In genomic region chr2:75998451-75998850, GRCh38 we compare ENCODE assay signal across 19 cellular contexts.
DNase-seq lines count a peak whose midpoint lies in the region; ATAC-seq, FAIRE-seq and TF ChIP-seq lines count a peak whose summit lies in the region.
"Had no signal": no experiment of that assay in that cellular context is flagged by ENCODE, and none has a peak within 500 bp of the region (broad histone marks: within the 10 kb centered on the region; RNA-seq: fewer than 3 reads in every experiment).

No MANE protein-coding gene starts in this region.

- H3K4me2 ChIP-seq in HepG2 (ENCODE audit: low read depth, low read length) (no peak overlapping the region), K562 (ENCODE audit: insufficient read depth, low read length) (no peak overlapping the region)

- no peak overlapping the region for H3K27ac ChIP-seq in HepG2 (ENCODE audit: extremely low read length, insufficient read depth, low read length)
- no peak overlapping the region for H3K27ac ChIP-seq in right lobe of liver
- H3K27ac ChIP-seq in K562 (ENCODE audit: extremely low read depth, low read depth, low read length): no peak overlapping the region

- TF ChIP-seq CTCF in HepG2 (CRISPR knock-in tag; IDR thresholded peaks at IDR 0.05): no peak
- no peak for TF ChIP-seq CTCF in right lobe of liver (IDR thresholded peaks at IDR 0.05)
- no peak for TF ChIP-seq CTCF in K562 (IDR thresholded peaks at IDR 0.05 in 2 of 3, conservative IDR thresholded peaks at IDR 0.05 in 1 of 3; ENCODE audit: insufficient read depth in 2 of 3, low read depth in 1 of 3, low read length in 3 of 3)

- no peak for TF ChIP-seq EP300 in HepG2 (IDR thresholded peaks at IDR 0.05; ENCODE audit: low read depth in 2 of 2, low read length in 2 of 2)
- TF ChIP-seq EP300 in HepG2 (CRISPR knock-in tag; IDR thresholded peaks at IDR 0.05; ENCODE audit: borderline replicate concordance): no peak
- TF ChIP-seq EP300 in K562 (IDR thresholded peaks at IDR 0.05; ENCODE audit: low read length): no peak

- WGBS in HepG2 (ENCODE audit: low lambda C conversion rate): 31% methylated on average over 2 of the region's 2 CpGs
- 65% methylated on average over 2 of the region's 2 CpGs for WGBS in right lobe of liver (ENCODE audit: insufficient coverage, low coverage, low lambda C conversion rate, missing lambda C conversion rate)
- WGBS in K562 (ENCODE audit: insufficient coverage, low coverage, missing lambda C conversion rate): 47% methylated on average over 2 of the region's 2 CpGs

- CTCF ChIA-PET in HepG2 (lab: Yijun Ruan, JAX; ENCODE audit: low intra/inter-chr PET ratio, low total read pairs): no interaction called here
- CTCF ChIA-PET in K562 (lab: Yijun Ruan, JAX; ENCODE audit: low intra/inter-chr PET ratio): no interaction called here

- no peaks in the 10 kb centered on the region for H3K79me2 ChIP-seq in HepG2 (ENCODE audit: insufficient read depth, low read length)
- no peaks in the 10 kb centered on the region for H3K79me2 ChIP-seq in K562 (ENCODE audit: control insufficient read depth, insufficient read depth, low read length)

- no peaks in the 10 kb centered on the region for H3K9me1 ChIP-seq in K562 (ENCODE audit: control insufficient read depth, insufficient read depth, low read length)

- peaks cover 15% of the 10 kb centered on the region; the same call in 1 of the 2 replicates for H3K9me3 ChIP-seq in HepG2 (ENCODE audit: low read length)
- H3K9me3 ChIP-seq in right lobe of liver: no peaks in the 10 kb centered on the region
- peaks cover 6% of the 10 kb centered on the region; the same call in 1 of the 2 replicates for H3K9me3 ChIP-seq in K562 (replicated peaks; ENCODE audit: control insufficient read depth, insufficient read depth, low read depth, low read length)

- DNase-seq in HepG2 (ENCODE audit: low spot score): no peak
- no peak for DNase-seq in right lobe of liver
- DNase-seq in MV-4-11 (lab: John Stamatoyannopoulos, UW): peak; percentile 87
- no peak for DNase-seq in K562 (ENCODE audit: extremely low read depth in 1 of 4, low spot score in 3 of 4)
- DNase-seq in pons (ENCODE audit: low spot score): peak; percentile 64
- DNase-seq in Right ventricle myocardium inferior (ENCODE audit: missing footprints): no peak
- DNase-seq in kidney tubule cell (ENCODE audit: low spot score): no peak
- no peak for DNase-seq in Right ventricle myocardium superior
- DNase-seq: CD8-positive, alpha-beta T cell; COR-L47; DMS153; DMS79 treated with DMSO at 0.1 percent for 48 hours; EL had no signal

- H3K36me3 ChIP-seq in HepG2 (replicated peaks in 1 of 2; ENCODE audit: control insufficient read depth in 1 of 2, insufficient read depth in 2 of 2, low read length in 2 of 2): no peaks in the 10 kb centered on the region
- H3K36me3 ChIP-seq in right lobe of liver: no peaks in the 10 kb centered on the region
- no peaks in the 10 kb centered on the region; the same call in 2 of the 3 replicates for H3K36me3 ChIP-seq in K562 (ENCODE audit: control insufficient read depth, insufficient read depth, low read length)

- POLR2A ChIA-PET in HepG2 (lab: Yijun Ruan, JAX): no interaction called here
- POLR2A ChIA-PET in K562 (lab: Yijun Ruan, JAX): no interaction called here

- TF ChIP-seq RAD21 in HepG2 (CRISPR knock-in tag; IDR thresholded peaks at IDR 0.05): no peak
- TF ChIP-seq RAD21 in K562 (CRISPR knock-in tag; conservative IDR thresholded peaks at IDR 0.05 in 1 of 2, IDR thresholded peaks at IDR 0.05 in 1 of 2): no peak

- in situ Hi-C loops in HepG2 (cut with HindIII; ENCODE audit: extremely low pct_ligation_motif_present, low pct_unique_long_range_greater_than_20kb): no loop called here
- in situ Hi-C loops in K562 (cut with MboI): no loop called here

- no peak overlapping the region for H3K9ac ChIP-seq in HepG2 (ENCODE audit: insufficient read depth, low read depth, low read length)
- no peak overlapping the region for H3K9ac ChIP-seq in K562 (ENCODE audit: insufficient read depth in 1 of 2, low read depth in 2 of 2, low read length in 2 of 2)

- no peaks in the 10 kb centered on the region for H4K20me1 ChIP-seq in HepG2 (ENCODE audit: insufficient read depth, low read length)
- H4K20me1 ChIP-seq in K562 (replicated peaks; ENCODE audit: control insufficient read depth, insufficient read depth, low read length): no peaks in the 10 kb centered on the region

- H3K4me1 ChIP-seq in HepG2 (ENCODE audit: insufficient read depth, low read length) (no peaks in the 10 kb centered on the region), right lobe of liver (no peaks in the 10 kb centered on the region), K562 (replicated peaks in 1 of 2; ENCODE audit: control insufficient read depth in 2 of 2, insufficient read depth in 2 of 2, low read length in 2 of 2) (no peaks in the 10 kb centered on the region)

- H2AFZ ChIP-seq in HepG2 (ENCODE audit: low read length) (no peak overlapping the region), K562 (ENCODE audit: low read depth, low read length) (no peak overlapping the region)

- intact Hi-C loops in HepG2 (cut with micrococcal nuclease; ENCODE audit: unreplicated experiment): no loop called here
- intact Hi-C loops in right lobe of liver (cut with DNase I): no loop called here
- intact Hi-C loops in K562 (cut with micrococcal nuclease): no loop called here
- intact Hi-C loops in Right ventricle myocardium inferior (cut with DNase I): no loop called here
- intact Hi-C loops in Right ventricle myocardium superior (cut with DNase I): no loop called here

- BruUV-seq in HepG2 (replicated peaks; lab: Mats Ljungman, UMichigan): no TSS peak
- no TSS peak for BruUV-seq in K562 (replicated peaks; lab: Mats Ljungman, UMichigan)

- no peak overlapping the region for H3K4me3 ChIP-seq in HepG2 (replicated peaks in 1 of 3; ENCODE audit: insufficient read depth in 1 of 3, low read depth in 2 of 3, low read length in 3 of 3)
- H3K4me3 ChIP-seq in right lobe of liver: no peak overlapping the region
- no peak overlapping the region for H3K4me3 ChIP-seq in K562

- ATAC-seq in HepG2 (no peak), right lobe of liver (no peak), K562 (no peak), Right ventricle myocardium inferior (no peak), Right ventricle myocardium superior (ENCODE audit: poor library complexity) (no peak)
- ATAC-seq: CD8-positive, alpha-beta T cell; HCT116 had no signal

- H3K27me3 ChIP-seq in HepG2 (ENCODE audit: control insufficient read depth in 1 of 2, insufficient read depth in 2 of 2, low read length in 2 of 2) (no peaks in the 10 kb centered on the region), right lobe of liver (no peaks in the 10 kb centered on the region), K562 (ENCODE audit: control insufficient read depth in 2 of 2, insufficient read depth in 2 of 2, low read length in 2 of 2) (no peaks in the 10 kb centered on the region)

- TF ChIP-seq POLR2A in HepG2 (IDR thresholded peaks at IDR 0.05; ENCODE audit: insufficient read depth in 1 of 2, low read depth in 2 of 2, low read length in 2 of 2) (no peak), right lobe of liver (IDR thresholded peaks at IDR 0.05) (no peak), K562 (conservative IDR thresholded peaks at IDR 0.05) (no peak)

- FAIRE-seq in HepG2 (lab: Jason Lieb, UNC) (no peak), K562 (lab: Jason Lieb, UNC) (no peak)
- FAIRE-seq: A204.1, D721Med, G401.6, GM19239, H54 had no signal

TF ChIP-seq in HepG2, 621 proteins besides CTCF, POLR2A, EP300 and RAD21:
- peak; percentile 73 for TF ChIP-seq CEBPB (IDR thresholded peaks at IDR 0.05; ENCODE audit: borderline replicate concordance, low read depth, low read length)
- no peak for TF ChIP-seq EED (CRISPR knock-in tag; IDR thresholded peaks at IDR 0.05)
- 0 out of 2 replicates have a peak, but pooled peaks have one; percentile 19 for TF ChIP-seq CEBPG (CRISPR knock-in tag; IDR thresholded peaks at IDR 0.05)
TF ChIP-seq in HepG2: peak in this region for 2.

TF ChIP-seq in K562, 482 proteins besides CTCF, POLR2A, EP300 and RAD21:
- no peak for TF ChIP-seq YY1 (IDR thresholded peaks at IDR 0.05; ENCODE audit: borderline replicate concordance in 1 of 3, control insufficient read depth in 1 of 3, extremely low read depth in 1 of 3, insufficient read depth in 3 of 3, insufficient read length in 1 of 3, insufficient replicate concordance in 2 of 3, low read depth in 1 of 3, low read length in 2 of 3)
- TF ChIP-seq CEBPB (tag; IDR thresholded peaks at IDR 0.05): peak; percentile 28; the same call in 1 of the 2 replicates
- no peak for TF ChIP-seq ETS1 (conservative IDR thresholded peaks at IDR 0.05; ENCODE audit: control insufficient read depth, low read depth, low read length)
- TF ChIP-seq CEBPG (CRISPR knock-in tag; IDR thresholded peaks at IDR 0.05): no peak
- TF ChIP-seq CEBPG (tag; conservative IDR thresholded peaks at IDR 0.05 in 1 of 2, IDR thresholded peaks at IDR 0.05 in 1 of 2): peak in 1 of 2 experiments; percentile 34; a peak in 1 of 4 replicates
- TF ChIP-seq HNRNPH1 (optimal IDR thresholded peaks at IDR 0.05; ENCODE audit: low read depth, low read length): no peak
- no peak for TF ChIP-seq IRF9 (tag; IDR thresholded peaks at IDR 0.05)

Comparison
In these comparisons a context has a peak if more than half of its experiments do, and no peak if none do; other contexts are left out.
1. DNase-seq: peak in MV-4-11 (single experiment) and pons (single experiment); none in HepG2 (single experiment), right lobe of liver (0 of 3), K562 (0 of 4), Right ventricle myocardium inferior (single experiment), kidney tubule cell (single experiment) and Right ventricle myocardium superior (single experiment).
2. Of the 241 proteins assayed by ChIP-seq in both HepG2 and K562: peak only in HepG2: none; only in K562: none; in both: CEBPB; in neither: 239; mixed calls (peak in some experiments, not most) for 1.